Comparison of ENCODE assay signal across 8 cellular contexts in genomic region chr7:105806592-105807266, GRCh38.
DNase-seq lines count a peak whose midpoint lies in the region; ATAC-seq and TF ChIP-seq lines count a peak whose summit lies in the region.

No MANE protein-coding gene starts in this region.

- no peak for TF ChIP-seq CTCF in osteoblast (IDR thresholded peaks at IDR 0.05; ENCODE audit: extremely low read depth, low read depth, low read length)
- no peak for TF ChIP-seq CTCF in H9 (conservative IDR thresholded peaks at IDR 0.05)

- no peak overlapping the region for H3K4ac ChIP-seq in H9 (ENCODE audit: low read depth, low read length)

- H2BK5ac ChIP-seq in H9 (ENCODE audit: insufficient read length, low read length): no peak overlapping the region

- peak; percentile 29 for ATAC-seq in GM18870 (IDR thresholded peaks at IDR 0.05; ENCODE audit: unreplicated experiment)
- ATAC-seq in HG03103 (IDR thresholded peaks at IDR 0.05; ENCODE audit: low read depth, unreplicated experiment): peak; percentile 29

- whole genome bisulfite sequencing in H9 (ENCODE audit: extremely low coverage, insufficient read length, low lambda C conversion rate): no CpG with 5 or more reads among the region's 4 CpGs

- H2BK120ac ChIP-seq in H9 (ENCODE audit: low read depth, low read length, poor library complexity, severe bottlenecking): no peak overlapping the region

- H2AFZ ChIP-seq in osteoblast (ENCODE audit: low read length): no peak overlapping the region
- no peak overlapping the region for H2AFZ ChIP-seq in H9 (ENCODE audit: low read length)

- no peaks in the 10 kb centered on the region for H3K36me3 ChIP-seq in osteoblast (ENCODE audit: insufficient read depth, low read length)

- H3K36me3 Mint-ChIP-seq in H9 (ENCODE audit: insufficient read depth in 1 of 3, low read depth in 3 of 3): peaks cover 0 to 2% (median 0%) of the 10 kb centered on the region in 3 experiments; a peak in 2 of 7 replicates

- no peak overlapping the region for H3K18ac ChIP-seq in H9 (ENCODE audit: insufficient read length, low read depth, low read length)

- H4K5ac ChIP-seq in H9 (ENCODE audit: insufficient read length, low read depth, low read length): no peak overlapping the region

- no peaks in the 10 kb centered on the region for H3K79me1 ChIP-seq in H9 (ENCODE audit: insufficient read depth, low read depth, low read length, poor library complexity, severe bottlenecking)

- no peak overlapping the region for H3K27ac ChIP-seq in osteoblast (ENCODE audit: low read depth, low read length)
- H3K27ac ChIP-seq in H9 (ENCODE audit: insufficient read length, low read depth, low read length): no peak overlapping the region

- H4K20me1 ChIP-seq in osteoblast (ENCODE audit: insufficient read depth, low read length) (peaks cover 10% of the 10 kb centered on the region), H9 (ENCODE audit: control insufficient read depth, insufficient read depth, insufficient read length) (no peaks in the 10 kb centered on the region)

- H3K9ac ChIP-seq in H9 (ENCODE audit: extremely low read depth, insufficient read length, low read length): no peak overlapping the region

- H3K79me2 ChIP-seq in osteoblast (ENCODE audit: insufficient read depth, low read length) (no peaks in the 10 kb centered on the region), H9 (ENCODE audit: insufficient read depth, low read length) (no peaks in the 10 kb centered on the region; the same call in 1 of the 2 replicates)

- H3K23ac ChIP-seq in H9 (ENCODE audit: insufficient read length, low read depth, low read length): no peak overlapping the region

- no peaks in the 10 kb centered on the region for H3K9me3 Mint-ChIP-seq in H9

- no peak overlapping the region for H2BK12ac ChIP-seq in H9 (ENCODE audit: insufficient read length, low read depth, low read length)

- H4K8ac ChIP-seq in H9 (replicated peaks; ENCODE audit: insufficient read length, low read depth, low read length): no peak overlapping the region

- H3K27me3 ChIP-seq in osteoblast (ENCODE audit: insufficient read depth, low read length) (no peaks in the 10 kb centered on the region), H9 (ENCODE audit: insufficient read depth, low read length) (no peaks in the 10 kb centered on the region)

- H3K14ac ChIP-seq in H9 (ENCODE audit: insufficient read depth, low read length): no peak overlapping the region

- H3K56ac ChIP-seq in H9 (ENCODE audit: insufficient read length, low read depth, low read length): no peak overlapping the region

- H2BK20ac ChIP-seq in H9 (ENCODE audit: low read depth, low read length, poor library complexity, severe bottlenecking): no peak overlapping the region

- H3K4me1 Mint-ChIP-seq in H9: peaks cover 28 to 30% of the 10 kb centered on the region in 2 experiments

- H3K4me2 ChIP-seq in osteoblast (ENCODE audit: insufficient read depth, low read length) (no peak overlapping the region), H9 (ENCODE audit: insufficient read depth, insufficient read length, low read length) (no peak overlapping the region)

- H3K4me3 Mint-ChIP-seq in H9: no peak overlapping the region

- peak overlapping the region in 1 of 3 experiments; percentile 71; a peak in 2 of 7 replicates for H3K27ac Mint-ChIP-seq in H9

- no peak overlapping the region for H2AK5ac ChIP-seq in H9 (ENCODE audit: insufficient read length, low read length)

- H3K23me2 ChIP-seq in H9 (ENCODE audit: insufficient read length, low read depth, low read length, poor library complexity, severe bottlenecking): no peaks in the 10 kb centered on the region

- no peak overlapping the region for H3T11ph ChIP-seq in H9 (ENCODE audit: low read length)

- H3K4me1 ChIP-seq in osteoblast (ENCODE audit: insufficient read depth, low read length) (peaks cover 27% of the 10 kb centered on the region), H9 (ENCODE audit: insufficient read depth, low read length) (peaks cover 3% of the 10 kb centered on the region; the same call in 1 of the 2 replicates)

- no peaks in the 10 kb centered on the region; the same call in 1 of the 2 replicates for H3K27me3 Mint-ChIP-seq in H9 (ENCODE audit: low read depth)

- no peak overlapping the region for H3K4me3 ChIP-seq in osteoblast (ENCODE audit: insufficient read depth, low read length)

- no peak overlapping the region for H2BK15ac ChIP-seq in H9 (ENCODE audit: low read depth, low read length)

- peak; percentile 22 for DNase-seq in T-helper 22 cell (ENCODE audit: low read depth)
- peak; percentile 69 for DNase-seq in astrocyte of the hippocampus (ENCODE audit: low read depth, low spot score)
- DNase-seq in osteoblast (ENCODE audit: insufficient read length, low spot score, missing footprints): peak; percentile 94
- DNase-seq in H9: no peak
- no peak for DNase-seq in cortex of kidney (lab: John Stamatoyannopoulos, UW)
- no peak for DNase-seq in NCI-H2107 treated with DMSO at 0.1 percent for 48 hours (lab: John Stamatoyannopoulos, UW; ENCODE audit: unreplicated experiment)

- H4K91ac ChIP-seq in H9 (ENCODE audit: insufficient read length, low read depth, low read length): no peak overlapping the region

- H3K9me3 ChIP-seq in osteoblast (ENCODE audit: low read depth, low read length) (no peaks in the 10 kb centered on the region), H9 (ENCODE audit: control insufficient read depth, low read depth, low read length) (no peaks in the 10 kb centered on the region)

Comparison
In these comparisons a context has a peak if more than half of its experiments do, and no peak if none do; other contexts are left out.
1. DNase-seq: peak in T-helper 22 cell (single experiment), astrocyte of the hippocampus (single experiment) and osteoblast (single experiment); none in H9 (single experiment), cortex of kidney (single experiment) and NCI-H2107 treated with DMSO at 0.1 percent for 48 hours (single experiment).